ENCODE assay signal across 2 cellular contexts in genomic region chr1:115790846-115791245, GRCh38.
TF ChIP-seq lines count a peak whose summit lies in the region.

No MANE protein-coding gene starts in this region.

TF ChIP-seq in GM23338, 12 proteins besides CTCF, POLR2A, EP300 and RAD21:
- no peak for TF ChIP-seq ZNF114 (CRISPR knock-in tag; IDR thresholded peaks at IDR 0.05)
- no peak for TF ChIP-seq REST (IDR thresholded peaks at IDR 0.05; ENCODE audit: unreplicated experiment)
- TF ChIP-seq NANOG (IDR thresholded peaks at IDR 0.05; ENCODE audit: borderline replicate concordance): no peak
- TF ChIP-seq ETS1 (IDR thresholded peaks at IDR 0.05): no peak
- no peak for TF ChIP-seq STAT1 (IDR thresholded peaks at IDR 0.05; ENCODE audit: unreplicated experiment)
- TF ChIP-seq POLR2AphosphoS5 (IDR thresholded peaks at IDR 0.05; ENCODE audit: low read depth): no peak
- TF ChIP-seq EZH2phosphoT487 (IDR thresholded peaks at IDR 0.05; ENCODE audit: unreplicated experiment): no peak
- no peak for TF ChIP-seq ZNF331 (CRISPR knock-in tag; IDR thresholded peaks at IDR 0.05; ENCODE audit: low read depth)
- no peak for TF ChIP-seq ZNF462 (CRISPR knock-in tag; IDR thresholded peaks at IDR 0.05)
- no peak for TF ChIP-seq JUNB (IDR thresholded peaks at IDR 0.05; ENCODE audit: unreplicated experiment)

TF ChIP-seq in H1, 55 proteins besides CTCF, POLR2A, EP300 and RAD21:
- no peak for TF ChIP-seq SAP30 (IDR thresholded peaks at IDR 0.05; ENCODE audit: insufficient read depth, insufficient replicate concordance, low read length)
- TF ChIP-seq SP1 (IDR thresholded peaks at IDR 0.05; ENCODE audit: low read depth, low read length): no peak
- no peak for TF ChIP-seq TAF7 (optimal IDR thresholded peaks at IDR 0.05; ENCODE audit: borderline replicate concordance, low read depth, low read length)
- no peak for TF ChIP-seq RBBP5 (IDR thresholded peaks at IDR 0.05; ENCODE audit: borderline replicate concordance, low read depth, low read length)
